ENCODE assay signal across 18 cellular contexts in the genomic region with DNA sequence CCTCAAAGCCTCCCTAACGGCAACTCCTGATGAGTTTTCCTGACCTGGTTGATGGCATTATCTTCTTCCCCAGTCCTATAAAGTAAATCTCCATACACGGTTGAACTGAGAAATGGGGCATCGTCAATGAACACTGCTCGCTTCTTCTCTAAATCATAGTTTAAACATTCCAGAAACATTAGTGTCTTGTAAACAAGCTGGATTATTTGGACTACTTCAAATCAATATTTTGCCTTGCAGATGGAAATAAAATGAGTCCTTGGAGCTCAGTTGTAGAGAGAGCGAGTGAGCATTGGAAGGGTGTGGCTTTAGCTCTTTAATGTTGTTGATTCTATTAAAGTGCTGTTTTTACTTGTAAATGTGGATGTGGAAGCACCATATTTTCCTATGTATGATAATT. TPM values are rescaled to one million over a fixed set of nuclear protein-coding genes. Genes with fewer than 3 reads are reported as not detected.
"Had no signal": no experiment of that assay in that cellular context is flagged by ENCODE, and none has a peak within 500 bp of the region (broad histone marks: within the 10 kb centered on the region; RNA-seq: fewer than 3 reads in every experiment).

No MANE protein-coding gene starts in this region.

- H3K4me1 Mint-ChIP-seq: stimulated activated memory B cell treated with anti-CD40 and anti-IgM and Interleukin-4, amounts not matched to agents 10 μg/mL and 1 μg/mL and 100 μg/mL, for 72 hours; WTC11 had no signal

- H3K27me3 Mint-ChIP-seq: activated CD4-positive, alpha-beta T cell treated with anti-CD3 and anti-CD28 coated beads, Interleukin-2, amount 10 ng/mL, durations not matched to agents 24 days and 14 days; naive B cell; stimulated activated memory B cell treated with anti-CD40 and anti-IgM and Interleukin-4, amounts not matched to agents 10 μg/mL and 1 μg/mL and 100 μg/mL, for 72 hours had no signal

- H3K9me3 Mint-ChIP-seq: activated CD4-positive, alpha-beta T cell treated with anti-CD3 and anti-CD28 coated beads, Interleukin-2, amount 10 ng/mL, durations not matched to agents 24 days and 14 days; naive B cell; stimulated activated memory B cell treated with anti-CD40 and anti-IgM and Interleukin-4, amounts not matched to agents 10 μg/mL and 1 μg/mL and 100 μg/mL, for 72 hours; T-helper 1 cell treated with Interleukin-12 subunit alpha and Interleukin-12 subunit beta and Interleukin-4 antibody, amounts not matched to agents 30 μg/mL and 1 μg/mL, for 36 hours; WTC11 had no signal

- DNase-seq: activated CD4-positive, alpha-beta T cell treated with anti-CD3 and anti-CD28 coated beads, Interleukin-2, amount 10 ng/mL, durations not matched to agents 24 days and 14 days; activated CD8-positive, alpha-beta memory T cell treated with anti-CD3 and anti-CD28 coated beads for 24 hours; activated naive CD4-positive, alpha-beta T cell treated with Interleukin-2 at 50 U/mL for 16 hours; caudate nucleus; cortex of kidney; effector memory CD4-positive, alpha-beta T cell; erythroblast; foreskin melanocyte; heart right ventricle; kidney; midbrain; naive B cell; retina had no signal

- ATAC-seq: heart right ventricle; stimulated activated memory B cell treated with anti-CD40 and anti-IgM and Interleukin-4, amounts not matched to agents 10 μg/mL and 1 μg/mL and 100 μg/mL, for 72 hours; WTC11 had no signal

- H3K27ac Mint-ChIP-seq: activated CD4-positive, alpha-beta T cell treated with anti-CD3 and anti-CD28 coated beads, Interleukin-2, amount 10 ng/mL, durations not matched to agents 24 days and 14 days; naive B cell; stimulated activated memory B cell treated with anti-CD40 and anti-IgM and Interleukin-4, amounts not matched to agents 10 μg/mL and 1 μg/mL and 100 μg/mL, for 72 hours; T-helper 1 cell treated with Interleukin-12 subunit alpha and Interleukin-12 subunit beta and Interleukin-4 antibody, amounts not matched to agents 30 μg/mL and 1 μg/mL, for 36 hours; WTC11 had no signal

- H3K4me3 Mint-ChIP-seq: activated CD4-positive, alpha-beta T cell treated with anti-CD3 and anti-CD28 coated beads, Interleukin-2, amount 10 ng/mL, durations not matched to agents 24 days and 14 days; naive B cell; stimulated activated memory B cell treated with anti-CD40 and anti-IgM and Interleukin-4, amounts not matched to agents 10 μg/mL and 1 μg/mL and 100 μg/mL, for 72 hours; T-helper 1 cell treated with Interleukin-12 subunit alpha and Interleukin-12 subunit beta and Interleukin-4 antibody, amounts not matched to agents 30 μg/mL and 1 μg/mL, for 36 hours; WTC11 had no signal

- H3K4me3 ChIP-seq: heart right ventricle, tibial nerve had no signal

- H3K27ac ChIP-seq: parathyroid adenoma, tibial nerve had no signal

RNA-seq across cellular contexts. Expression of a gene that starts 50.4 kb away (rescaled TPM):
- total RNA-seq: activated CD4-positive, alpha-beta T cell treated with anti-CD3 and anti-CD28 coated beads, Interleukin-2, amount 10 ng/mL, durations not matched to agents 24 days and 14 days had no signal
